ENCODE assay signal across 32 cellular contexts in genomic region chr13:110872034-110872767, GRCh38. TPM values are rescaled to one million over a fixed set of nuclear protein-coding genes. Genes with fewer than 3 reads are reported as not detected.
DNase-seq lines count a peak whose midpoint lies in the region; ATAC-seq and TF ChIP-seq lines count a peak whose summit lies in the region.
"Had no signal": no experiment of that assay in that cellular context is flagged by ENCODE, and none has a peak within 500 bp of the region (broad histone marks: within the 10 kb centered on the region; RNA-seq: fewer than 3 reads in every experiment).

No MANE protein-coding gene starts in this region.

- H3K36me3 ChIP-seq in HEK293 (ENCODE audit: control insufficient read depth in 2 of 2, insufficient read depth in 1 of 2, low read length in 2 of 2) (no peaks in the 10 kb centered on the region), smooth muscle cell (ENCODE audit: low read depth) (no peaks in the 10 kb centered on the region), sigmoid colon (no peaks in the 10 kb centered on the region)
- H3K36me3 ChIP-seq: BE2C, heart left ventricle, pancreas, tibial artery, WERI-Rb-1 had no signal

- no peak for TF ChIP-seq POLR2A in sigmoid colon (IDR thresholded peaks at IDR 0.05)

- H3K27ac ChIP-seq in HEK293 (ENCODE audit: extremely low read depth, low read depth, low read length) (no peak overlapping the region), VCaP (peak overlapping the region; percentile 0; the same call in 1 of the 2 replicates), foreskin keratinocyte (peak overlapping the region; percentile 35), smooth muscle cell (ENCODE audit: low read depth) (peak overlapping the region; percentile 91), sigmoid colon (peak overlapping the region in 2 of 4 donors; percentile 86 to 88)
- H3K27ac ChIP-seq: pancreas, SK-N-MC, WERI-Rb-1 had no signal

- TF ChIP-seq EP300 in sigmoid colon (IDR thresholded peaks at IDR 0.05) = no peak

- CTCF ChIA-PET in HEK293 (lab: Yijun Ruan, JAX) = interaction anchor here (0.6 kb wide), 1 partner anchor 43 kb away, joined by 5 read pairs; the partner anchor contains the start of gene ANKRD10
- CTCF ChIA-PET in activated naive CD4-positive, alpha-beta T cell treated with anti-CD3 and anti-CD28 coated beads, Interleukin-2, amount 10 ng/mL, durations not matched to agents 7 days and 5 days (lab: Charles Lee) = no interaction called here

- WGBS in smooth muscle cell (ENCODE audit: low lambda C conversion rate) = 85% methylated on average over 13 of the region's 13 CpGs
- WGBS in sigmoid colon, 2 donors = 54 to 75% methylated on average over 13 of the region's 13 CpGs

- H3K27me3 ChIP-seq in foreskin keratinocyte (peaks cover 7% of the 10 kb centered on the region), smooth muscle cell (ENCODE audit: low read depth) (no peaks in the 10 kb centered on the region), sigmoid colon (no peaks in the 10 kb centered on the region)
- H3K27me3 ChIP-seq: heart left ventricle, pancreas, tibial artery had no signal

- H3K9me3 ChIP-seq in HEK293 (ENCODE audit: control insufficient read depth, insufficient read depth, low read depth, low read length) = no peaks in the 10 kb centered on the region
- H3K9me3 ChIP-seq in smooth muscle cell (replicated peaks; ENCODE audit: low read depth) = no peaks in the 10 kb centered on the region
- no peaks in the 10 kb centered on the region for H3K9me3 ChIP-seq in sigmoid colon
- H3K9me3 ChIP-seq: BE2C, heart left ventricle, mucosa of descending colon, pancreas, tibial artery had no signal

- H3K9ac ChIP-seq in smooth muscle cell (ENCODE audit: low read depth) = peak overlapping the region; percentile 82

- peaks cover 38% of the 10 kb centered on the region for H3K27me3 Mint-ChIP-seq in activated naive CD4-positive, alpha-beta T cell treated with anti-CD3 and anti-CD28 coated beads, Interleukin-2, amount 10 ng/mL, durations not matched to agents 7 days and 5 days

- no peak overlapping the region for H3K4me3 Mint-ChIP-seq in activated naive CD4-positive, alpha-beta T cell treated with anti-CD3 and anti-CD28 coated beads, Interleukin-2, amount 10 ng/mL, durations not matched to agents 7 days and 5 days
- H3K4me3 Mint-ChIP-seq: activated naive CD8-positive, alpha-beta T cell treated with anti-CD3 and anti-CD28 coated beads, Interleukin-2, amount 10 ng/mL, durations not matched to agents 7 days and 5 days; central memory CD8-positive, alpha-beta T cell; stimulated activated naive CD8-positive, alpha-beta T cell treated with anti-CD3 and anti-CD28 coated beads, Interleukin-15, Interleukin-2, amounts not matched to agents 100 ng/mL and 50 ng/mL, for 24 hours; T-helper 2 cell treated with Interferon-gamma antibody and Interleukin-4, amounts not matched to agents 5 μg/mL and 100 μg/mL, for 36 hours had no signal

- no peak overlapping the region for H3K4me2 ChIP-seq in smooth muscle cell

- no peak for DNase-seq in foreskin keratinocyte
- no peak for DNase-seq in smooth muscle cell (lab: John Stamatoyannopoulos, UW; ENCODE audit: unreplicated experiment)
- DNase-seq in activated naive CD4-positive, alpha-beta T cell treated with anti-CD3 and anti-CD28 coated beads, Interleukin-2, amount 10 ng/mL, durations not matched to agents 7 days and 5 days = no peak
- DNase-seq in sigmoid colon = no peak
- no peak for DNase-seq in central memory CD4-positive, alpha-beta T cell
- DNase-seq: activated CD4-positive, alpha-beta T cell treated with anti-CD3 and anti-CD28 coated beads for 48 hours; activated CD8-positive, alpha-beta memory T cell treated with anti-CD3 and anti-CD28 coated beads for 24 hours; activated effector memory CD4-positive, alpha-beta T cell treated with Interleukin-2 at 50 U/mL for 16 hours; activated naive CD8-positive, alpha-beta T cell treated with anti-CD3 and anti-CD28 coated beads, Interleukin-2, amount 10 ng/mL, durations not matched to agents 7 days and 5 days; BE2C; GF-D8; HCEC 1CT; Karpas-422; mucosa of descending colon; MV-4-11; NCI-H446 treated with DMSO at 0.1 percent for 48 hours; NCI-H82; pancreas; right cardiac atrium; stimulated activated CD4-positive, alpha-beta T cell treated with anti-CD3 and anti-CD28 coated beads, Interleukin-15, amount 100 ng/mL, for 24 hours; tibial artery; WERI-Rb-1 had no signal

- TF ChIP-seq CTCF in HEK293 (tag by site-specific recombination; IDR thresholded peaks at IDR 0.05) (no peak), VCaP (conservative IDR thresholded peaks at IDR 0.05) (no peak), foreskin keratinocyte (conservative IDR thresholded peaks at IDR 0.05) (no peak), smooth muscle cell (IDR thresholded peaks at IDR 0.05; ENCODE audit: borderline replicate concordance, insufficient read depth, poor library complexity, severe bottlenecking) (no peak), sigmoid colon (IDR thresholded peaks at IDR 0.05) (no peak)

- intact Hi-C loops in sigmoid colon (cut with DNase I) = no loop called here

- peaks cover 9% of the 10 kb centered on the region for H3K4me1 Mint-ChIP-seq in activated naive CD4-positive, alpha-beta T cell treated with anti-CD3 and anti-CD28 coated beads, Interleukin-2, amount 10 ng/mL, durations not matched to agents 7 days and 5 days

- H4K20me1 ChIP-seq in smooth muscle cell (ENCODE audit: low read depth) = no peaks in the 10 kb centered on the region

- H3K4me3 ChIP-seq in HEK293 (ENCODE audit: low read depth, low read length) = no peak overlapping the region
- no peak overlapping the region for H3K4me3 ChIP-seq in smooth muscle cell
- H3K4me3 ChIP-seq in sigmoid colon = no peak overlapping the region
- H3K4me3 ChIP-seq: heart left ventricle, lung, mucosa of descending colon, pancreas, SK-N-MC, tibial artery had no signal

- no peak overlapping the region for H3K27ac Mint-ChIP-seq in activated naive CD4-positive, alpha-beta T cell treated with anti-CD3 and anti-CD28 coated beads, Interleukin-2, amount 10 ng/mL, durations not matched to agents 7 days and 5 days
- H3K27ac Mint-ChIP-seq: activated naive CD8-positive, alpha-beta T cell treated with anti-CD3 and anti-CD28 coated beads, Interleukin-2, amount 10 ng/mL, durations not matched to agents 7 days and 5 days; nephron; stimulated activated naive CD8-positive, alpha-beta T cell treated with anti-CD3 and anti-CD28 coated beads, Interleukin-15, Interleukin-2, amounts not matched to agents 100 ng/mL and 50 ng/mL, for 24 hours; T-helper 2 cell treated with Interferon-gamma antibody and Interleukin-4, amounts not matched to agents 5 μg/mL and 100 μg/mL, for 36 hours had no signal

- H3K9me3 Mint-ChIP-seq in activated naive CD4-positive, alpha-beta T cell treated with anti-CD3 and anti-CD28 coated beads, Interleukin-2, amount 10 ng/mL, durations not matched to agents 7 days and 5 days = no peaks in the 10 kb centered on the region
- H3K9me3 Mint-ChIP-seq: activated naive CD8-positive, alpha-beta T cell treated with anti-CD3 and anti-CD28 coated beads, Interleukin-2, amount 10 ng/mL, durations not matched to agents 7 days and 5 days; central memory CD8-positive, alpha-beta T cell; nephron; stimulated activated naive CD8-positive, alpha-beta T cell treated with anti-CD3 and anti-CD28 coated beads, Interleukin-15, Interleukin-2, amounts not matched to agents 100 ng/mL and 50 ng/mL, for 24 hours; T-helper 2 cell treated with Interferon-gamma antibody and Interleukin-4, amounts not matched to agents 5 μg/mL and 100 μg/mL, for 36 hours had no signal

- no peak for ATAC-seq in foreskin keratinocyte
- ATAC-seq in HG03442 (IDR thresholded peaks at IDR 0.05; ENCODE audit: unreplicated experiment) = no peak
- ATAC-seq: heart left ventricle, mucosa of descending colon, pancreas, right cardiac atrium had no signal

- H3F3A ChIP-seq in smooth muscle cell (ENCODE audit: low read depth) = peaks cover 17% of the 10 kb centered on the region

- POLR2A ChIA-PET in HEK293 (lab: Yijun Ruan, JAX) = no interaction called here

- H2AFZ ChIP-seq in smooth muscle cell (ENCODE audit: low read depth) = no peak overlapping the region

- H3K4me1 ChIP-seq in HEK293 (ENCODE audit: control insufficient read depth, insufficient read depth, low read length) (no peaks in the 10 kb centered on the region; the same call in 1 of the 2 replicates), foreskin keratinocyte (peaks cover 19% of the 10 kb centered on the region), smooth muscle cell (ENCODE audit: low read depth) (peaks cover 10% of the 10 kb centered on the region), sigmoid colon (peaks cover 0 to 40% (median 32%) of the 10 kb centered on the region in 4 donors)
- H3K4me1 ChIP-seq: BE2C had no signal

- no peaks in the 10 kb centered on the region for H3K36me3 Mint-ChIP-seq in activated naive CD4-positive, alpha-beta T cell treated with anti-CD3 and anti-CD28 coated beads, Interleukin-2, amount 10 ng/mL, durations not matched to agents 7 days and 5 days
- H3K36me3 Mint-ChIP-seq: activated naive CD8-positive, alpha-beta T cell treated with anti-CD3 and anti-CD28 coated beads, Interleukin-2, amount 10 ng/mL, durations not matched to agents 7 days and 5 days had no signal

- H3K79me2 ChIP-seq in smooth muscle cell (ENCODE audit: low read depth) = no peaks in the 10 kb centered on the region

TF ChIP-seq in HEK293, 187 proteins besides CTCF, POLR2A, EP300 and RAD21:
- TF ChIP-seq ZNF560 (tag by site-specific recombination; IDR thresholded peaks at IDR 0.05; ENCODE audit: borderline replicate concordance) (no peak), SETDB1 (IDR thresholded peaks at IDR 0.05; ENCODE audit: insufficient read length, low read length) (peak; percentile 36), ZNF24 (tag by site-specific recombination; IDR thresholded peaks at IDR 0.05) (no peak), HIC1 (tag by site-specific recombination; IDR thresholded peaks at IDR 0.05) (no peak)
TF ChIP-seq in HEK293: peak in this region for 1.

RNA-seq across cellular contexts. Expression of gene ANKRD10, which starts 42.7 kb away (rescaled TPM):
- total RNA-seq in foreskin keratinocyte = 29.5 and 32.9 TPM in 2 replicates
- polyA plus RNA-seq in foreskin keratinocyte = 11.0 and 13.3 TPM in 2 replicates
- total RNA-seq in smooth muscle cell = 61.8 and 77.4 TPM in 2 replicates
- polyA plus RNA-seq in smooth muscle cell = 31.0 and 42.8 TPM in 2 replicates
- 100 to 1,000 TPM; 141 to 179 (median 150) TPM for total RNA-seq in sigmoid colon
- 10 to 100 TPM; 41.4 to 73.0 (median 44.9) TPM for polyA plus RNA-seq in sigmoid colon
